ENCODE assay signal across 9 cellular contexts in the genomic region with DNA sequence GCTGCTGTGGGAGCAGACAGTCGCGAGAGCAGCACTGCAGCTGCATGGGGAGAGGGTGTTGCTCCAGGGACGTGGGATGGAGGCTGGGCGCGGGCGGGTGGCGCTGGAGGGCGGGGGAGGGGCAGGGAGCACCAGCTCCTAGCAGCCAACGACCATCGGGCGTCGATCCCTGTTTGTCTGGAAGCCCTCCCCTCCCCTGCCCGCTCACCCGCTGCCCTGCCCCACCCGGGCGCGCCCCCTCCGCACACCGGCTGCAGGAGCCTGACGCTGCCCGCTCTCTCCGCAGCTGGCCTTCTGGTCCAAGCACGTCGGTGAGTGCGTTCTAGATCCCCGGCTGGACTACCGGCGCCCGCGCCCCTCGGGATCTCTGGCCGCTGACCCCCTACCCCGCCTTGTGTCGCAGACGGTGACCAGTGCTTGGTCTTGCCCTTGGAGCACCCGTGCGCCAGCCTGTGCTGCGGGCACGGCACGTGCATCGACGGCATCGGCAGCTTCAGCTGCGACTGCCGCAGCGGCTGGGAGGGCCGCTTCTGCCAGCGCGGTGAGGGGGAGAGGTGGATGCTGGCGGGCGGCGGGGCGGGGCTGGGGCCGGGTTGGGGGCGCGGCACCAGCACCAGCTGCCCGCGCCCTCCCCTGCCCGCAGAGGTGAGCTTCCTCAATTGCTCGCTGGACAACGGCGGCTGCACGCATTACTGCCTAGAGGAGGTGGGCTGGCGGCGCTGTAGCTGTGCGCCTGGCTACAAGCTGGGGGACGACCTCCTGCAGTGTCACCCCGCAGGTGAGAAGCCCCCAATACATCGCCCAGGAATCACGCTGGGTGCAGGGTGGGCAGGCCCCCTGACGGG. TPM values are rescaled to one million over a fixed set of nuclear protein-coding genes. Genes with fewer than 3 reads are reported as not detected.
DNase-seq lines count a peak whose midpoint lies in the region; ATAC-seq, FAIRE-seq and TF ChIP-seq lines count a peak whose summit lies in the region.
"Had no signal": no experiment of that assay in that cellular context is flagged by ENCODE, and none has a peak within 500 bp of the region (broad histone marks: within the 10 kb centered on the region; RNA-seq: fewer than 3 reads in every experiment).

No MANE protein-coding gene starts in this region.

- H3K4me3 ChIP-seq in AG04449 (ENCODE audit: low read depth, low read length) (peak overlapping the region; percentile 51), HFF-Myc (replicated peaks; ENCODE audit: low read depth, low read length) (peak overlapping the region; percentile 24), endothelial cell of umbilical vein (replicated peaks in 1 of 3; ENCODE audit: insufficient read depth in 1 of 3, low read depth in 1 of 3, low read length in 3 of 3) (peak overlapping the region in 2 of 3 experiments; percentile 2 to 43)

- H3K36me3 Mint-ChIP-seq in neural crest cell (ENCODE audit: low read depth), result no peaks in the 10 kb centered on the region

- TF ChIP-seq CTCF in AG04449 (IDR thresholded peaks at IDR 0.05; ENCODE audit: insufficient read depth, low read length, missing control alignments) (no peak), HFF-Myc (IDR thresholded peaks at IDR 0.05; ENCODE audit: low read depth, low read length, missing control alignments) (no peak), endothelial cell of umbilical vein (IDR thresholded peaks at IDR 0.05; ENCODE audit: extremely low read depth in 1 of 2, insufficient read depth in 1 of 2, low read depth in 1 of 2, low read length in 2 of 2) (no peak), neural crest cell (conservative IDR thresholded peaks at IDR 0.05) (peak; percentile 7)

- no peaks in the 10 kb centered on the region for H3K9me1 ChIP-seq in endothelial cell of umbilical vein (replicated peaks; ENCODE audit: control insufficient read depth, extremely low read depth, insufficient read depth, low read length)

- no peak for FAIRE-seq in endothelial cell of umbilical vein (lab: Jason Lieb, UNC)

- no peaks in the 10 kb centered on the region for H3K9me3 ChIP-seq in endothelial cell of umbilical vein (replicated peaks; ENCODE audit: control insufficient read depth, insufficient read depth, low read length)
- H3K9me3 ChIP-seq: adrenal gland had no signal

- no peaks in the 10 kb centered on the region for H3K9me3 Mint-ChIP-seq in neural crest cell

- H3K27ac Mint-ChIP-seq in neural crest cell (ENCODE audit: unreplicated experiment), result no peak overlapping the region

- BruUV-seq in endothelial cell of umbilical vein (replicated peaks; lab: Mats Ljungman, UMichigan), result no TSS peak

- no peak overlapping the region for H3K27ac ChIP-seq in endothelial cell of umbilical vein (ENCODE audit: insufficient read depth, low read depth, low read length)
- H3K27ac ChIP-seq: adrenal gland had no signal

- peaks cover 10 to 20% of the 10 kb centered on the region in 2 experiments for H3K27me3 ChIP-seq in endothelial cell of umbilical vein (ENCODE audit: control insufficient read depth in 2 of 2, insufficient read depth in 2 of 2, low read length in 2 of 2)

- H3K4me3 Mint-ChIP-seq in neural crest cell, result peak overlapping the region; percentile 44

- ATAC-seq in GM21390 (IDR thresholded peaks at IDR 0.05; ENCODE audit: unreplicated experiment) (no peak), GM21367 (IDR thresholded peaks at IDR 0.05; ENCODE audit: unreplicated experiment) (no peak)

- peaks cover 66% of the 10 kb centered on the region for H3K27me3 Mint-ChIP-seq in neural crest cell (ENCODE audit: low read depth)

- H3K9ac ChIP-seq in endothelial cell of umbilical vein (replicated peaks; ENCODE audit: extremely low read depth, insufficient read depth, low read length), result no peak overlapping the region

- H3K4me1 ChIP-seq in endothelial cell of umbilical vein (ENCODE audit: control insufficient read depth, extremely low read depth, insufficient read depth, low read length), result peaks cover 4% of the 10 kb centered on the region

- CTCF ChIA-PET in AG04449 (lab: Yijun Ruan, JAX), result interaction anchor here (0.6 kb wide), 1 partner anchor 8 kb away, joined by 3 read pairs; no protein-coding TSS in a partner anchor
- CTCF ChIA-PET in endothelial cell of umbilical vein (lab: Charles Lee), result interaction anchor here (1.6 to 3.2 kb wide), 2 partner anchors 8 to 13 kb away, joined by 4 to 14 read pairs; no protein-coding TSS in a partner anchor

- no peaks in the 10 kb centered on the region for H3K79me2 ChIP-seq in endothelial cell of umbilical vein (ENCODE audit: control insufficient read depth, insufficient read depth, low read length)

- intact Hi-C loops in endothelial cell of umbilical vein (cut with micrococcal nuclease), result loop anchor here (5.0 kb wide), 1 partner anchor 36 kb away; a partner anchor contains a TSS

- POLR2A ChIA-PET in AG04449 (lab: Yijun Ruan, JAX) (no interaction called here), endothelial cell of umbilical vein (lab: Charles Lee) (no interaction called here)

- H3K36me3 ChIP-seq in endothelial cell of umbilical vein (ENCODE audit: control insufficient read depth in 2 of 2, extremely low read depth in 1 of 2, insufficient read depth in 2 of 2, low read length in 2 of 2), result no peaks in the 10 kb centered on the region
- H3K36me3 ChIP-seq: adrenal gland had no signal

- dilution Hi-C loops in endothelial cell of umbilical vein (cut with MboI; ENCODE audit: extremely low pct_ligation_motif_present, low sequenced_read_pairs), result no loop called here

- no peak for DNase-seq in AG04449 (ENCODE audit: low read depth, low spot score)
- no peak for DNase-seq in HFF-Myc (ENCODE audit: extremely low read depth, low read depth)
- peak; percentile 42 for DNase-seq in SK-N-DZ (ENCODE audit: low spot score)
- peak; percentile 11 for DNase-seq in endothelial cell of umbilical vein (ENCODE audit: low read depth, low spot score)
- DNase-seq in neural crest cell (ENCODE audit: low read depth, low spot score), result no peak
- no peak for DNase-seq in NCI-H226

- H4K20me1 ChIP-seq in endothelial cell of umbilical vein (replicated peaks; ENCODE audit: control insufficient read depth, extremely low read depth, insufficient read depth, low read length), result no peaks in the 10 kb centered on the region

- peaks cover 12% of the 10 kb centered on the region for H3K4me1 Mint-ChIP-seq in neural crest cell

- H3K4me2 ChIP-seq in endothelial cell of umbilical vein (ENCODE audit: insufficient read depth, low read length), result peak overlapping the region; percentile 74

- peak overlapping the region; percentile 80 for H2AFZ ChIP-seq in endothelial cell of umbilical vein (ENCODE audit: low read depth, low read length)

- TF ChIP-seq POLR2A in endothelial cell of umbilical vein (IDR thresholded peaks at IDR 0.05; ENCODE audit: low read depth, low read length), result no peak

TF ChIP-seq in endothelial cell of umbilical vein, 7 proteins besides CTCF, POLR2A, EP300 and RAD21:
- TF ChIP-seq GATA2 (IDR thresholded peaks at IDR 0.05; ENCODE audit: insufficient read depth, insufficient read length, low read depth, low read length) (no peak), EZH2 (IDR thresholded peaks at IDR 0.05; ENCODE audit: borderline replicate concordance, low read depth, low read length, severe bottlenecking) (peak; percentile 69), POLR2AphosphoS5 (IDR thresholded peaks at IDR 0.05; ENCODE audit: insufficient read depth, low read depth, low read length) (no peak)

RNA-seq across cellular contexts. Expression of a gene that starts 4.6 kb away (rescaled TPM):
- polyA plus RNA-seq in SK-N-DZ (2014; cell fraction: cytosol; rRNA removed), result 0.07 and 0.19 TPM in 2 replicates
- polyA plus RNA-seq in SK-N-DZ (2014; cell fraction: nucleus; rRNA removed), result 0.86 TPM in 1 of 2 replicates, not detected in the other
- total RNA-seq in endothelial cell of umbilical vein (not detected in 2 replicates), neural crest cell (not detected in 2 replicates)
- 0.06 TPM in 1 of 2 replicates, not detected in the other for polyA plus RNA-seq in endothelial cell of umbilical vein
- polyA plus RNA-seq in endothelial cell of umbilical vein (2011; cell fraction: cytosol; rRNA removed), result not detected in 2 replicates
- 0.18 TPM in 1 of 2 replicates, not detected in the other for polyA plus RNA-seq in endothelial cell of umbilical vein (2011; cell fraction: nucleus; rRNA removed)
- polyA plus RNA-seq in endothelial cell of umbilical vein (2012), result 0.13 TPM in 1 of 2 replicates, not detected in the other
- polyA minus RNA-seq in endothelial cell of umbilical vein, result not detected in 2 replicates
- not detected for polyA minus RNA-seq in endothelial cell of umbilical vein (2011; cell fraction: cytosol; rRNA and poly(A)+ RNA removed)
- polyA minus RNA-seq in endothelial cell of umbilical vein (2011; cell fraction: nucleus; rRNA and poly(A)+ RNA removed), result not detected in 2 replicates
- total RNA-seq: adrenal gland had no signal

RNA-seq across cellular contexts. Expression of a gene that starts 35.1 kb away (rescaled TPM):
- polyA plus RNA-seq in SK-N-DZ (2014; cell fraction: cytosol; rRNA removed), result 9.0 and 12.2 TPM in 2 replicates
- polyA plus RNA-seq in SK-N-DZ (2014; cell fraction: nucleus; rRNA removed), result 19.9 and 27.0 TPM in 2 replicates
- total RNA-seq in endothelial cell of umbilical vein (20.5 and 25.7 TPM in 2 replicates), neural crest cell (31.5 and 35.1 TPM in 2 replicates)
- 2.6 and 3.4 TPM in 2 replicates for polyA plus RNA-seq in endothelial cell of umbilical vein
- polyA plus RNA-seq in endothelial cell of umbilical vein (2011; cell fraction: cytosol; rRNA removed), result 3.4 TPM in 2 replicates
- 11.8 and 12.3 TPM in 2 replicates for polyA plus RNA-seq in endothelial cell of umbilical vein (2011; cell fraction: nucleus; rRNA removed)
- polyA plus RNA-seq in endothelial cell of umbilical vein (2012), result 7.5 and 7.7 TPM in 2 replicates
- polyA minus RNA-seq in endothelial cell of umbilical vein, result 14.2 and 20.6 TPM in 2 replicates
- 39.7 TPM for polyA minus RNA-seq in endothelial cell of umbilical vein (2011; cell fraction: cytosol; rRNA and poly(A)+ RNA removed)
- polyA minus RNA-seq in endothelial cell of umbilical vein (2011; cell fraction: nucleus; rRNA and poly(A)+ RNA removed), result 20.2 and 21.3 TPM in 2 replicates

Comparison
In these comparisons a context has a peak if more than half of its experiments do, and no peak if none do; other contexts are left out.
1. DNase-seq: peak in SK-N-DZ (single experiment) and endothelial cell of umbilical vein (single experiment); none in AG04449 (single experiment), HFF-Myc (single experiment), neural crest cell (single experiment) and NCI-H226 (single experiment).
2. Peak in every context shown above with its lines, with median percentiles within 50 percentile points of each other: H3K4me3 ChIP-seq.